8 cellular contexts compared by ENCODE assay signal in the genomic region with DNA sequence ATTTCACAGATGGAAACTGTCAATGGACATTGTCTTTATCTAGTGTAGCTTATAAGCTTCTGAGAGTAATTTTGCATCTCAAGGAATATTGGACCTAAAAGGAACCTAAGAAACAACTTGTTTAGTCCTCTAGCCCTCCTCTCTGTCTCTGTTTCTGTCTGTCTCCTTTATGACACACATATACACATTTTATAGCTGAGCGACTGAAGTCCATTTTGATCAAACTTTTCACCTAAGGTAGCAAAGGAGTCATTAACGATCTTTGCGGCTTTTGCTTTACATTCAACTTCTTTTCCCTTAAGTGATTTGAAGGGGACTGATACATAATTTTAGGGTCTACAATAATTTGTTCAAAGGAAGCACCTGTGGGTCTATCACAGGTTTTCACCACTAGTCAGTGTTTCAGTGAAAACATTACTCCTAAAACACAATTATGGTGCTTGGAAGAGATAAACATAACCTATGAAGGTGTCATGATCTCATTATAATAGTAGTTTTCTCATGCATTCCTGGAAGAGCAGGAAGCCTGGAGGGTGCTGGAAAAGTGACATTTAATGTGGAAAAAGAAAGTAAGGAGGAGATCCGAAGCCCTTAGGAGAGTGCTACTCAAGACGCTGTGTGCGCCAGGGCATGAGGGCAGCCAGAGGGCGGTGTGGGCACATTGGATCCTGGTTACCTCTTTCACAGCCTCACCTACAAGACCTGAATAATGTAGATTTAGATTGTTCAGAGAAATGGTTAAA.
DNase-seq lines count a peak whose midpoint lies in the region; ATAC-seq and TF ChIP-seq lines count a peak whose summit lies in the region.

No MANE protein-coding gene starts in this region.

- no peak overlapping the region for H3K27ac ChIP-seq in CD8-positive, alpha-beta T cell (ENCODE audit: low read depth, low read length)
- H3K27ac ChIP-seq in HCT116 (ENCODE audit: low read depth, low read length) (no peak overlapping the region), ascending aorta (no peak overlapping the region)

- no peaks in the 10 kb centered on the region for H3K79me2 ChIP-seq in HCT116 (ENCODE audit: insufficient read depth, low read length)

- BruUV-seq in HCT116 (replicated peaks; lab: Mats Ljungman, UMichigan) = no TSS peak

- H3K36me3 ChIP-seq in CD8-positive, alpha-beta T cell (ENCODE audit: insufficient read depth, low read length) = no peaks in the 10 kb centered on the region
- H3K36me3 ChIP-seq in HCT116 (ENCODE audit: control insufficient read depth in 1 of 2, insufficient read depth in 2 of 2, low read length in 2 of 2) (no peaks in the 10 kb centered on the region), ascending aorta (no peaks in the 10 kb centered on the region)

- H3K4me1 ChIP-seq in CD8-positive, alpha-beta T cell (ENCODE audit: insufficient read depth, low read length) = peaks cover 4% of the 10 kb centered on the region
- no peaks in the 10 kb centered on the region for H3K4me1 ChIP-seq in HCT116 (ENCODE audit: control insufficient read depth in 1 of 2, insufficient read depth in 2 of 2, low read length in 2 of 2)
- H3K4me1 ChIP-seq in ascending aorta = no peaks in the 10 kb centered on the region

- H3K4me3 Mint-ChIP-seq in CD8-positive, alpha-beta T cell = no peak overlapping the region
- H3K4me3 Mint-ChIP-seq in T-helper 17 cell (no peak overlapping the region), immature natural killer cell (no peak overlapping the region)

- no peak overlapping the region for H3K9ac ChIP-seq in HCT116 (ENCODE audit: low read length)

- no peaks in the 10 kb centered on the region for H3K9me3 ChIP-seq in CD8-positive, alpha-beta T cell (ENCODE audit: low read length)
- no peaks in the 10 kb centered on the region for H3K9me3 ChIP-seq in HCT116 (ENCODE audit: control insufficient read depth in 1 of 2, insufficient read depth in 1 of 2, low read depth in 1 of 2, low read length in 2 of 2)
- H3K9me3 ChIP-seq in T-helper 17 cell (ENCODE audit: control insufficient read depth, low read length, poor library complexity, severe bottlenecking) = no peaks in the 10 kb centered on the region
- H3K9me3 ChIP-seq in ascending aorta = no peaks in the 10 kb centered on the region

- peak; percentile 84 for ATAC-seq in CD8-positive, alpha-beta T cell
- peak; percentile 97 for ATAC-seq in HCT116
- peak; percentile 87 for ATAC-seq in T-helper 17 cell
- no peak for ATAC-seq in HG03571 (IDR thresholded peaks at IDR 0.05; ENCODE audit: unreplicated experiment)

- no peak overlapping the region for H3K4me3 ChIP-seq in CD8-positive, alpha-beta T cell (ENCODE audit: low read depth, low read length)
- H3K4me3 ChIP-seq in HCT116 (replicated peaks in 1 of 2; ENCODE audit: low read depth in 1 of 2, low read length in 2 of 2) (no peak overlapping the region), ascending aorta (no peak overlapping the region)

- no peaks in the 10 kb centered on the region for H3K27me3 Mint-ChIP-seq in CD8-positive, alpha-beta T cell (ENCODE audit: low read depth)
- no peaks in the 10 kb centered on the region for H3K27me3 Mint-ChIP-seq in T-helper 17 cell
- H3K27me3 Mint-ChIP-seq in immature natural killer cell (ENCODE audit: low read depth in 3 of 3) = peaks cover 0 to 5% (median 4%) of the 10 kb centered on the region in 3 donors

- H2AFZ ChIP-seq in HCT116 (ENCODE audit: low read depth, low read length, poor library complexity, severe bottlenecking) = no peak overlapping the region

- POLR2A ChIA-PET in CD8-positive, alpha-beta T cell (lab: Charles Lee) = interaction anchor here (1.0 kb wide), 1 partner anchor 310 kb away, joined by 3 read pairs; no protein-coding TSS in a partner anchor
- POLR2A ChIA-PET in HCT116 (lab: Charles Lee) = no interaction called here

- CTCF ChIA-PET in CD8-positive, alpha-beta T cell (lab: Charles Lee) = interaction anchor here (0.6 to 2.7 kb wide), 23 partner anchors 10 to 630 kb away, joined by 3 to 30 read pairs (median 4); partner anchors contain the start of gene C1orf105
- CTCF ChIA-PET in HCT116 (lab: Charles Lee) = interaction anchor here (0.8 to 1.2 kb wide), 4 partner anchors 9 to 334 kb away, joined by 3 to 4 read pairs (median 4); no protein-coding TSS in a partner anchor

- TF ChIP-seq CTCF in CD8-positive, alpha-beta T cell (IDR thresholded peaks at IDR 0.05) = peak; percentile 66
- TF ChIP-seq CTCF in HCT116 (IDR thresholded peaks at IDR 0.05 in 2 of 3, conservative IDR thresholded peaks at IDR 0.05 in 1 of 3; ENCODE audit: borderline replicate concordance in 1 of 3, insufficient read depth in 1 of 3, low read depth in 2 of 3, low read length in 2 of 3) (peak; percentile 81 to 86 (median 84)), ascending aorta (IDR thresholded peaks at IDR 0.05) (peak; percentile 49 to 76 (median 51))

- H3K36me3 Mint-ChIP-seq in CD8-positive, alpha-beta T cell = no peaks in the 10 kb centered on the region
- peaks cover 4% of the 10 kb centered on the region for H3K36me3 Mint-ChIP-seq in T-helper 17 cell (ENCODE audit: low read depth)
- no peaks in the 10 kb centered on the region for H3K36me3 Mint-ChIP-seq in immature natural killer cell

- no peaks in the 10 kb centered on the region for H3K9me3 Mint-ChIP-seq in CD8-positive, alpha-beta T cell
- H3K9me3 Mint-ChIP-seq in immature natural killer cell = no peaks in the 10 kb centered on the region

- no peaks in the 10 kb centered on the region for H3K27me3 ChIP-seq in CD8-positive, alpha-beta T cell (ENCODE audit: insufficient read depth, low read length)
- H3K27me3 ChIP-seq in HCT116 (ENCODE audit: insufficient read depth, low read length) = no peaks in the 10 kb centered on the region
- H3K27me3 ChIP-seq in ascending aorta = no peaks in the 10 kb centered on the region

- H3K4me1 Mint-ChIP-seq in CD8-positive, alpha-beta T cell (ENCODE audit: low read depth) = peaks cover 4% of the 10 kb centered on the region
- peaks cover 8% of the 10 kb centered on the region for H3K4me1 Mint-ChIP-seq in T-helper 17 cell
- H3K4me1 Mint-ChIP-seq in immature natural killer cell = peaks cover 0 to 2% of the 10 kb centered on the region in 2 donors

- no peak overlapping the region for H3K4me2 ChIP-seq in HCT116 (ENCODE audit: low read length)

- RAD21 ChIA-PET in HCT116 (lab: Charles Lee; ENCODE audit: low non-redundant PET in 1 of 2, low total read pairs in 2 of 2, uncharacterized antibody in 2 of 2, unreplicated experiment in 2 of 2) = no interaction called here

- TF ChIP-seq RAD21 in HCT116 (IDR thresholded peaks at IDR 0.05; ENCODE audit: low read depth) = peak; percentile 87

- intact Hi-C loops in CD8-positive, alpha-beta T cell (cut with DNase I, micrococcal nuclease) = loop anchor here (1.0 to 5.0 kb wide), 4 partner anchors 309 to 627 kb away; partner anchors contain the start of gene PIGC (in 2 of the 2)
- intact Hi-C loops in HCT116 (cut with micrococcal nuclease) (loop anchor here (1.0 kb wide), 2 partner anchors 309 to 339 kb away; no protein-coding TSS in a partner anchor), ascending aorta (cut with DNase I) (loop anchor here (1.0 to 5.0 kb wide), 3 partner anchors 310 to 352 kb away; partner anchors contain the start of gene PIGC)

- H3K9me2 ChIP-seq in HCT116 (ENCODE audit: insufficient read depth) = no peaks in the 10 kb centered on the region

- no peak overlapping the region for H3K27ac Mint-ChIP-seq in CD8-positive, alpha-beta T cell
- peak overlapping the region; percentile 56 for H3K27ac Mint-ChIP-seq in T-helper 17 cell
- no peak overlapping the region for H3K27ac Mint-ChIP-seq in immature natural killer cell

- peak; percentile 13 to 69 (median 50) for DNase-seq in CD8-positive, alpha-beta T cell
- DNase-seq in HCT116 (ENCODE audit: low read depth, low spot score) = peak; percentile 33
- peak; percentile 31 to 46 (median 34) for DNase-seq in T-helper 17 cell
- peak in 1 of 2 donors; percentile 71 for DNase-seq in ascending aorta (ENCODE audit: low spot score in 2 of 2)
- peak; percentile 23 to 36 (median 36) for DNase-seq in immature natural killer cell
- DNase-seq in stimulated activated CD4-positive, alpha-beta T cell treated with anti-CD3 and anti-CD28 coated beads, Interleukin-4, amount 100 ng/mL, for 48 hours (ENCODE audit: low read depth in 2 of 2) = peak; percentile 38 to 44
- no peak for DNase-seq in superior temporal gyrus (ENCODE audit: extremely low spot score)

- no peaks in the 10 kb centered on the region for H4K20me1 ChIP-seq in HCT116 (ENCODE audit: insufficient read depth)

- no peak for TF ChIP-seq POLR2A in HCT116 (IDR thresholded peaks at IDR 0.05; ENCODE audit: borderline replicate concordance, extremely low read depth, insufficient read depth, insufficient read length)

TF ChIP-seq in HCT116, 20 proteins besides CTCF, POLR2A, EP300 and RAD21 (continues in another document):
- TF ChIP-seq ELF1 (IDR thresholded peaks at IDR 0.05; ENCODE audit: borderline replicate concordance, low read depth) (no peak), CEBPB (IDR thresholded peaks at IDR 0.05; ENCODE audit: low read depth) (no peak), POLR2AphosphoS5 (IDR thresholded peaks at IDR 0.05; ENCODE audit: low read depth, low read length) (no peak), YY1 (IDR thresholded peaks at IDR 0.05; ENCODE audit: extremely low read depth, insufficient replicate concordance, low read depth, low read length) (no peak), JUND (IDR thresholded peaks at IDR 0.05) (no peak), EGR1 (IDR thresholded peaks at IDR 0.05; ENCODE audit: low read depth) (no peak)
- TF ChIP-seq, protein P1, sequence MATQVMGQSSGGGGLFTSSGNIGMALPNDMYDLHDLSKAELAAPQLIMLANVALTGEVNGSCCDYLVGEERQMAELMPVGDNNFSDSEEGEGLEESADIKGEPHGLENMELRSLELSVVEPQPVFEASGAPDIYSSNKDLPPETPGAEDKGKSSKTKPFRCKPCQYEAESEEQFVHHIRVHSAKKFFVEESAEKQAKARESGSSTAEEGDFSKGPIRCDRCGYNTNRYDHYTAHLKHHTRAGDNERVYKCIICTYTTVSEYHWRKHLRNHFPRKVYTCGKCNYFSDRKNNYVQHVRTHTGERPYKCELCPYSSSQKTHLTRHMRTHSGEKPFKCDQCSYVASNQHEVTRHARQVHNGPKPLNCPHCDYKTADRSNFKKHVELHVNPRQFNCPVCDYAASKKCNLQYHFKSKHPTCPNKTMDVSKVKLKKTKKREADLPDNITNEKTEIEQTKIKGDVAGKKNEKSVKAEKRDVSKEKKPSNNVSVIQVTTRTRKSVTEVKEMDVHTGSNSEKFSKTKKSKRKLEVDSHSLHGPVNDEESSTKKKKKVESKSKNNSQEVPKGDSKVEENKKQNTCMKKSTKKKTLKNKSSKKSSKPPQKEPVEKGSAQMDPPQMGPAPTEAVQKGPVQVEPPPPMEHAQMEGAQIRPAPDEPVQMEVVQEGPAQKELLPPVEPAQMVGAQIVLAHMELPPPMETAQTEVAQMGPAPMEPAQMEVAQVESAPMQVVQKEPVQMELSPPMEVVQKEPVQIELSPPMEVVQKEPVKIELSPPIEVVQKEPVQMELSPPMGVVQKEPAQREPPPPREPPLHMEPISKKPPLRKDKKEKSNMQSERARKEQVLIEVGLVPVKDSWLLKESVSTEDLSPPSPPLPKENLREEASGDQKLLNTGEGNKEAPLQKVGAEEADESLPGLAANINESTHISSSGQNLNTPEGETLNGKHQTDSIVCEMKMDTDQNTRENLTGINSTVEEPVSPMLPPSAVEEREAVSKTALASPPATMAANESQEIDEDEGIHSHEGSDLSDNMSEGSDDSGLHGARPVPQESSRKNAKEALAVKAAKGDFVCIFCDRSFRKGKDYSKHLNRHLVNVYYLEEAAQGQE (IDR thresholded peaks at IDR 0.05; ENCODE audit: low read depth) = no peak
